ENCODE assay signal across 1 cellular context in genomic region chr20:50921055-50921454, GRCh38.
TF ChIP-seq lines count a peak whose summit lies in the region.

No MANE protein-coding gene starts in this region.

TF ChIP-seq in GM12878, 131 proteins besides CTCF, POLR2A, EP300 and RAD21:
- TF ChIP-seq HSF1 (IDR thresholded peaks at IDR 0.05; ENCODE audit: low read depth, low read length) (no peak), BMI1 (IDR thresholded peaks at IDR 0.05; ENCODE audit: borderline replicate concordance) (peak; percentile 81)
